1 cellular context compared by ENCODE assay signal in the genomic region with DNA sequence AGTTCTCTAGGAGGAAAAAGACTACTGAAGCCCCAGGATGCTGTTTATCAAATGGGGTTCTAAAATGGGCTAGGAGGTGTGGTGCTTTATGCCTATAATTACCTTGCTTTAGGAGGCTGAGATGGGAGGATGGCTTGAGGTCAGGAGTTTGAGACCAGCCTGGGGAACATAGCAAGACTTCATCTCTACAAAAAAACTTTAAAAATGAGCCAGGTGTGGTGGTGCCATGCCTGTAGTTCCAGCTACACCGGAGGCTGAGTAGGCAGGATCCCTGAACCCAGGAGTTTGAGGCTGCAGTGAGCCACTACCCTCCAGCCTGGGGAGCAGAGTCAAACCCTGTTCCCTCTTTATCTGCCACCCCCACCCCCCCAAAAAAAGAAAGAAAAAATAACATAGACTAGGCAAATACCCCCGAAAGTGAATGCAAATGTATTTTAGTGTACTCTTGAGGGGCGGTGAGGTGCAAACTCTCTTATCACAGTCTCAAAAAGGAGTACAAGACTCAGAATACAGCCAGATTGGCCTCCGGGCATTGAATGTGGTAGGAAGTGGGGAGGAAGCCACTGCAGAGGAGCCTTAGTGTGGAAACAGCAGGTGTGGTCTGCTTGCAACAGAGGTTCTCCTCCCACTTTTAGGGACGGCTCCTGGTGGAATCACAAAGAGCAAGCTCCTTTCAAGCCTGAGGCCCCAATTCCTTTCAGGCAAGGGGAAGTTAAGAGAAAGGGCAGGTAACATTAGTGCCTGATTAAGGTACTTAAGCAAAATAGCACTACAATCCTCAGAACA.
TF ChIP-seq lines count a peak whose summit lies in the region.

No MANE protein-coding gene starts in this region.

TF ChIP-seq in GM12878, 131 proteins besides CTCF, POLR2A, EP300 and RAD21 (continues in another document):
- TF ChIP-seq POU2F2 (IDR thresholded peaks at IDR 0.05; ENCODE audit: borderline replicate concordance, low read depth, low read length) = peak; percentile 46; the same call in 1 of the 3 replicates
- TF ChIP-seq RB1 (IDR thresholded peaks at IDR 0.05; ENCODE audit: borderline replicate concordance) = no peak
- TF ChIP-seq, protein P1, sequence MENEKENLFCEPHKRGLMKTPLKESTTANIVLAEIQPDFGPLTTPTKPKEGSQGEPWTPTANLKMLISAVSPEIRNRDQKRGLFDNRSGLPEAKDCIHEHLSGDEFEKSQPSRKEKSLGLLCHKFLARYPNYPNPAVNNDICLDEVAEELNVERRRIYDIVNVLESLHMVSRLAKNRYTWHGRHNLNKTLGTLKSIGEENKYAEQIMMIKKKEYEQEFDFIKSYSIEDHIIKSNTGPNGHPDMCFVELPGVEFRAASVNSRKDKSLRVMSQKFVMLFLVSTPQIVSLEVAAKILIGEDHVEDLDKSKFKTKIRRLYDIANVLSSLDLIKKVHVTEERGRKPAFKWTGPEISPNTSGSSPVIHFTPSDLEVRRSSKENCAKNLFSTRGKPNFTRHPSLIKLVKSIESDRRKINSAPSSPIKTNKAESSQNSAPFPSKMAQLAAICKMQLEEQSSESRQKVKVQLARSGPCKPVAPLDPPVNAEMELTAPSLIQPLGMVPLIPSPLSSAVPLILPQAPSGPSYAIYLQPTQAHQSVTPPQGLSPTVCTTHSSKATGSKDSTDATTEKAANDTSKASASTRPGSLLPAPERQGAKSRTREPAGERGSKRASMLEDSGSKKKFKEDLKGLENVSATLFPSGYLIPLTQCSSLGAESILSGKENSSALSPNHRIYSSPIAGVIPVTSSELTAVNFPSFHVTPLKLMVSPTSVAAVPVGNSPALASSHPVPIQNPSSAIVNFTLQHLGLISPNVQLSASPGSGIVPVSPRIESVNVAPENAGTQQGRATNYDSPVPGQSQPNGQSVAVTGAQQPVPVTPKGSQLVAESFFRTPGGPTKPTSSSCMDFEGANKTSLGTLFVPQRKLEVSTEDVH (IDR thresholded peaks at IDR 0.05; ENCODE audit: low read depth, partially characterized antibody) = no peak
- TF ChIP-seq, protein P2, sequence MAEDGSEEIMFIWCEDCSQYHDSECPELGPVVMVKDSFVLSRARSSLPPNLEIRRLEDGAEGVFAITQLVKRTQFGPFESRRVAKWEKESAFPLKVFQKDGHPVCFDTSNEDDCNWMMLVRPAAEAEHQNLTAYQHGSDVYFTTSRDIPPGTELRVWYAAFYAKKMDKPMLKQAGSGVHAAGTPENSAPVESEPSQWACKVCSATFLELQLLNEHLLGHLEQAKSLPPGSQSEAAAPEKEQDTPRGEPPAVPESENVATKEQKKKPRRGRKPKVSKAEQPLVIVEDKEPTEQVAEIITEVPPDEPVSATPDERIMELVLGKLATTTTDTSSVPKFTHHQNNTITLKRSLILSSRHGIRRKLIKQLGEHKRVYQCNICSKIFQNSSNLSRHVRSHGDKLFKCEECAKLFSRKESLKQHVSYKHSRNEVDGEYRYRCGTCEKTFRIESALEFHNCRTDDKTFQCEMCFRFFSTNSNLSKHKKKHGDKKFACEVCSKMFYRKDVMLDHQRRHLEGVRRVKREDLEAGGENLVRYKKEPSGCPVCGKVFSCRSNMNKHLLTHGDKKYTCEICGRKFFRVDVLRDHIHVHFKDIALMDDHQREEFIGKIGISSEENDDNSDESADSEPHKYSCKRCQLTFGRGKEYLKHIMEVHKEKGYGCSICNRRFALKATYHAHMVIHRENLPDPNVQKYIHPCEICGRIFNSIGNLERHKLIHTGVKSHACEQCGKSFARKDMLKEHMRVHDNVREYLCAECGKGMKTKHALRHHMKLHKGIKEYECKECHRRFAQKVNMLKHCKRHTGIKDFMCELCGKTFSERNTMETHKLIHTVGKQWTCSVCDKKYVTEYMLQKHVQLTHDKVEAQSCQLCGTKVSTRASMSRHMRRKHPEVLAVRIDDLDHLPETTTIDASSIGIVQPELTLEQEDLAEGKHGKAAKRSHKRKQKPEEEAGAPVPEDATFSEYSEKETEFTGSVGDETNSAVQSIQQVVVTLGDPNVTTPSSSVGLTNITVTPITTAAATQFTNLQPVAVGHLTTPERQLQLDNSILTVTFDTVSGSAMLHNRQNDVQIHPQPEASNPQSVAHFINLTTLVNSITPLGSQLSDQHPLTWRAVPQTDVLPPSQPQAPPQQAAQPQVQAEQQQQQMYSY (CRISPR knock-in tag; IDR thresholded peaks at IDR 0.05) = no peak
- 0 out of 2 replicates have a peak, but pooled peaks have one; percentile 14 for TF ChIP-seq GATAD2B (conservative IDR thresholded peaks at IDR 0.05; ENCODE audit: low read depth)
- peak; percentile 13; the same call in 1 of the 2 replicates for TF ChIP-seq IKZF1 (conservative IDR thresholded peaks at IDR 0.05)
- TF ChIP-seq SPI1 (IDR thresholded peaks at IDR 0.05; ENCODE audit: borderline replicate concordance, insufficient read depth, low read depth, low read length) = peak; percentile 31; the same call in 1 of the 2 replicates
- TF ChIP-seq POLR2AphosphoS2 (IDR thresholded peaks at IDR 0.05; ENCODE audit: low read depth, low read length) = no peak
- TF ChIP-seq POLR2AphosphoS5 (IDR thresholded peaks at IDR 0.05; ENCODE audit: low read length) = 0 out of 2 replicates have a peak, but pooled peaks have one; percentile 32
- no peak for TF ChIP-seq CBX5 (IDR thresholded peaks at IDR 0.05; ENCODE audit: low read depth)
- TF ChIP-seq SIN3A (IDR thresholded peaks at IDR 0.05; ENCODE audit: low read depth, low read length) = no peak
- TF ChIP-seq, protein P3, sequence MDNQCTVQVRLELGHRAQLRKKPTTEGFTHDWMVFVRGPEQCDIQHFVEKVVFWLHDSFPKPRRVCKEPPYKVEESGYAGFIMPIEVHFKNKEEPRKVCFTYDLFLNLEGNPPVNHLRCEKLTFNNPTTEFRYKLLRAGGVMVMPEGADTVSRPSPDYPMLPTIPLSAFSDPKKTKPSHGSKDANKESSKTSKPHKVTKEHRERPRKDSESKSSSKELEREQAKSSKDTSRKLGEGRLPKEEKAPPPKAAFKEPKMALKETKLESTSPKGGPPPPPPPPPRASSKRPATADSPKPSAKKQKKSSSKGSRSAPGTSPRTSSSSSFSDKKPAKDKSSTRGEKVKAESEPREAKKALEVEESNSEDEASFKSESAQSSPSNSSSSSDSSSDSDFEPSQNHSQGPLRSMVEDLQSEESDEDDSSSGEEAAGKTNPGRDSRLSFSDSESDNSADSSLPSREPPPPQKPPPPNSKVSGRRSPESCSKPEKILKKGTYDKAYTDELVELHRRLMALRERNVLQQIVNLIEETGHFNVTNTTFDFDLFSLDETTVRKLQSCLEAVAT (IDR thresholded peaks at IDR 0.05) = no peak
- TF ChIP-seq, protein P4, sequence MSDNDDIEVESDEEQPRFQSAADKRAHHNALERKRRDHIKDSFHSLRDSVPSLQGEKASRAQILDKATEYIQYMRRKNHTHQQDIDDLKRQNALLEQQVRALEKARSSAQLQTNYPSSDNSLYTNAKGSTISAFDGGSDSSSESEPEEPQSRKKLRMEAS (IDR thresholded peaks at IDR 0.05; ENCODE audit: low read depth, low read length) = no peak
- 0 out of 2 replicates have a peak, but pooled peaks have one; percentile 36 for TF ChIP-seq RUNX3 (IDR thresholded peaks at IDR 0.05; ENCODE audit: low read length)
- no peak for TF ChIP-seq MYC (IDR thresholded peaks at IDR 0.05; ENCODE audit: insufficient read depth, insufficient read length, insufficient replicate concordance, low read length, severe bottlenecking)
- no peak for TF ChIP-seq MEF2A (IDR thresholded peaks at IDR 0.05; ENCODE audit: insufficient read depth, low read depth, low read length)
- TF ChIP-seq SMAD1 (IDR thresholded peaks at IDR 0.05; ENCODE audit: low read depth, partially characterized antibody) = no peak
- no peak for TF ChIP-seq ZZZ3 (IDR thresholded peaks at IDR 0.05; ENCODE audit: control insufficient read depth, insufficient read length, low read depth)
- TF ChIP-seq, protein P5, sequence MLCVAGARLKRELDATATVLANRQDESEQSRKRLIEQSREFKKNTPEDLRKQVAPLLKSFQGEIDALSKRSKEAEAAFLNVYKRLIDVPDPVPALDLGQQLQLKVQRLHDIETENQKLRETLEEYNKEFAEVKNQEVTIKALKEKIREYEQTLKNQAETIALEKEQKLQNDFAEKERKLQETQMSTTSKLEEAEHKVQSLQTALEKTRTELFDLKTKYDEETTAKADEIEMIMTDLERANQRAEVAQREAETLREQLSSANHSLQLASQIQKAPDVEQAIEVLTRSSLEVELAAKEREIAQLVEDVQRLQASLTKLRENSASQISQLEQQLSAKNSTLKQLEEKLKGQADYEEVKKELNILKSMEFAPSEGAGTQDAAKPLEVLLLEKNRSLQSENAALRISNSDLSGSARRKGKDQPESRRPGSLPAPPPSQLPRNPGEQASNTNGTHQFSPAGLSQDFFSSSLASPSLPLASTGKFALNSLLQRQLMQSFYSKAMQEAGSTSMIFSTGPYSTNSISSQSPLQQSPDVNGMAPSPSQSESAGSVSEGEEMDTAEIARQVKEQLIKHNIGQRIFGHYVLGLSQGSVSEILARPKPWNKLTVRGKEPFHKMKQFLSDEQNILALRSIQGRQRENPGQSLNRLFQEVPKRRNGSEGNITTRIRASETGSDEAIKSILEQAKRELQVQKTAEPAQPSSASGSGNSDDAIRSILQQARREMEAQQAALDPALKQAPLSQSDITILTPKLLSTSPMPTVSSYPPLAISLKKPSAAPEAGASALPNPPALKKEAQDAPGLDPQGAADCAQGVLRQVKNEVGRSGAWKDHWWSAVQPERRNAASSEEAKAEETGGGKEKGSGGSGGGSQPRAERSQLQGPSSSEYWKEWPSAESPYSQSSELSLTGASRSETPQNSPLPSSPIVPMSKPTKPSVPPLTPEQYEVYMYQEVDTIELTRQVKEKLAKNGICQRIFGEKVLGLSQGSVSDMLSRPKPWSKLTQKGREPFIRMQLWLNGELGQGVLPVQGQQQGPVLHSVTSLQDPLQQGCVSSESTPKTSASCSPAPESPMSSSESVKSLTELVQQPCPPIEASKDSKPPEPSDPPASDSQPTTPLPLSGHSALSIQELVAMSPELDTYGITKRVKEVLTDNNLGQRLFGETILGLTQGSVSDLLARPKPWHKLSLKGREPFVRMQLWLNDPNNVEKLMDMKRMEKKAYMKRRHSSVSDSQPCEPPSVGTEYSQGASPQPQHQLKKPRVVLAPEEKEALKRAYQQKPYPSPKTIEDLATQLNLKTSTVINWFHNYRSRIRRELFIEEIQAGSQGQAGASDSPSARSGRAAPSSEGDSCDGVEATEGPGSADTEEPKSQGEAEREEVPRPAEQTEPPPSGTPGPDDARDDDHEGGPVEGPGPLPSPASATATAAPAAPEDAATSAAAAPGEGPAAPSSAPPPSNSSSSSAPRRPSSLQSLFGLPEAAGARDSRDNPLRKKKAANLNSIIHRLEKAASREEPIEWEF (IDR thresholded peaks at IDR 0.05; ENCODE audit: insufficient replicate concordance, low read depth, low read length) = no peak
- no peak for TF ChIP-seq NBN (IDR thresholded peaks at IDR 0.05)
- TF ChIP-seq PAX5 (IDR thresholded peaks at IDR 0.05; ENCODE audit: borderline replicate concordance, low read depth, low read length) = no peak
- no peak for TF ChIP-seq EZH2 (IDR thresholded peaks at IDR 0.05; ENCODE audit: borderline replicate concordance, control insufficient read depth, low read depth, low read length)
- TF ChIP-seq, protein P6, sequence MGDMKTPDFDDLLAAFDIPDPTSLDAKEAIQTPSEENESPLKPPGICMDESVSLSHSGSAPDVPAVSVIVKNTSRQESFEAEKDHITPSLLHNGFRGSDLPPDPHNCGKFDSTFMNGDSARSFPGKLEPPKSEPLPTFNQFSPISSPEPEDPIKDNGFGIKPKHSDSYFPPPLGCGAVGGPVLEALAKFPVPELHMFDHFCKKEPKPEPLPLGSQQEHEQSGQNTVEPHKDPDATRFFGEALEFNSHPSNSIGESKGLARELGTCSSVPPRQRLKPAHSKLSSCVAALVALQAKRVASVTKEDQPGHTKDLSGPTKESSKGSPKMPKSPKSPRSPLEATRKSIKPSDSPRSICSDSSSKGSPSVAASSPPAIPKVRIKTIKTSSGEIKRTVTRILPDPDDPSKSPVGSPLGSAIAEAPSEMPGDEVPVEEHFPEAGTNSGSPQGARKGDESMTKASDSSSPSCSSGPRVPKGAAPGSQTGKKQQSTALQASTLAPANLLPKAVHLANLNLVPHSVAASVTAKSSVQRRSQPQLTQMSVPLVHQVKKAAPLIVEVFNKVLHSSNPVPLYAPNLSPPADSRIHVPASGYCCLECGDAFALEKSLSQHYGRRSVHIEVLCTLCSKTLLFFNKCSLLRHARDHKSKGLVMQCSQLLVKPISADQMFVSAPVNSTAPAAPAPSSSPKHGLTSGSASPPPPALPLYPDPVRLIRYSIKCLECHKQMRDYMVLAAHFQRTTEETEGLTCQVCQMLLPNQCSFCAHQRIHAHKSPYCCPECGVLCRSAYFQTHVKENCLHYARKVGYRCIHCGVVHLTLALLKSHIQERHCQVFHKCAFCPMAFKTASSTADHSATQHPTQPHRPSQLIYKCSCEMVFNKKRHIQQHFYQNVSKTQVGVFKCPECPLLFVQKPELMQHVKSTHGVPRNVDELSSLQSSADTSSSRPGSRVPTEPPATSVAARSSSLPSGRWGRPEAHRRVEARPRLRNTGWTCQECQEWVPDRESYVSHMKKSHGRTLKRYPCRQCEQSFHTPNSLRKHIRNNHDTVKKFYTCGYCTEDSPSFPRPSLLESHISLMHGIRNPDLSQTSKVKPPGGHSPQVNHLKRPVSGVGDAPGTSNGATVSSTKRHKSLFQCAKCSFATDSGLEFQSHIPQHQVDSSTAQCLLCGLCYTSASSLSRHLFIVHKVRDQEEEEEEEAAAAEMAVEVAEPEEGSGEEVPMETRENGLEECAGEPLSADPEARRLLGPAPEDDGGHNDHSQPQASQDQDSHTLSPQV (IDR thresholded peaks at IDR 0.05) = no peak
- TF ChIP-seq SUZ12 (IDR thresholded peaks at IDR 0.05; ENCODE audit: unreplicated experiment) = no peak
- TF ChIP-seq ZNF274 (IDR thresholded peaks at IDR 0.05; ENCODE audit: insufficient read depth, insufficient read length) = no peak
- TF ChIP-seq IKZF2 (IDR thresholded peaks at IDR 0.05) = peak; percentile 24 to 26; a peak in 1 of 4 replicates
- TF ChIP-seq, protein P7, sequence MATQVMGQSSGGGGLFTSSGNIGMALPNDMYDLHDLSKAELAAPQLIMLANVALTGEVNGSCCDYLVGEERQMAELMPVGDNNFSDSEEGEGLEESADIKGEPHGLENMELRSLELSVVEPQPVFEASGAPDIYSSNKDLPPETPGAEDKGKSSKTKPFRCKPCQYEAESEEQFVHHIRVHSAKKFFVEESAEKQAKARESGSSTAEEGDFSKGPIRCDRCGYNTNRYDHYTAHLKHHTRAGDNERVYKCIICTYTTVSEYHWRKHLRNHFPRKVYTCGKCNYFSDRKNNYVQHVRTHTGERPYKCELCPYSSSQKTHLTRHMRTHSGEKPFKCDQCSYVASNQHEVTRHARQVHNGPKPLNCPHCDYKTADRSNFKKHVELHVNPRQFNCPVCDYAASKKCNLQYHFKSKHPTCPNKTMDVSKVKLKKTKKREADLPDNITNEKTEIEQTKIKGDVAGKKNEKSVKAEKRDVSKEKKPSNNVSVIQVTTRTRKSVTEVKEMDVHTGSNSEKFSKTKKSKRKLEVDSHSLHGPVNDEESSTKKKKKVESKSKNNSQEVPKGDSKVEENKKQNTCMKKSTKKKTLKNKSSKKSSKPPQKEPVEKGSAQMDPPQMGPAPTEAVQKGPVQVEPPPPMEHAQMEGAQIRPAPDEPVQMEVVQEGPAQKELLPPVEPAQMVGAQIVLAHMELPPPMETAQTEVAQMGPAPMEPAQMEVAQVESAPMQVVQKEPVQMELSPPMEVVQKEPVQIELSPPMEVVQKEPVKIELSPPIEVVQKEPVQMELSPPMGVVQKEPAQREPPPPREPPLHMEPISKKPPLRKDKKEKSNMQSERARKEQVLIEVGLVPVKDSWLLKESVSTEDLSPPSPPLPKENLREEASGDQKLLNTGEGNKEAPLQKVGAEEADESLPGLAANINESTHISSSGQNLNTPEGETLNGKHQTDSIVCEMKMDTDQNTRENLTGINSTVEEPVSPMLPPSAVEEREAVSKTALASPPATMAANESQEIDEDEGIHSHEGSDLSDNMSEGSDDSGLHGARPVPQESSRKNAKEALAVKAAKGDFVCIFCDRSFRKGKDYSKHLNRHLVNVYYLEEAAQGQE (IDR thresholded peaks at IDR 0.05; ENCODE audit: low read depth, low read length) = no peak
- TF ChIP-seq BCL11A (IDR thresholded peaks at IDR 0.05; ENCODE audit: low read depth, low read length) = no peak
